In the genomic region with DNA sequence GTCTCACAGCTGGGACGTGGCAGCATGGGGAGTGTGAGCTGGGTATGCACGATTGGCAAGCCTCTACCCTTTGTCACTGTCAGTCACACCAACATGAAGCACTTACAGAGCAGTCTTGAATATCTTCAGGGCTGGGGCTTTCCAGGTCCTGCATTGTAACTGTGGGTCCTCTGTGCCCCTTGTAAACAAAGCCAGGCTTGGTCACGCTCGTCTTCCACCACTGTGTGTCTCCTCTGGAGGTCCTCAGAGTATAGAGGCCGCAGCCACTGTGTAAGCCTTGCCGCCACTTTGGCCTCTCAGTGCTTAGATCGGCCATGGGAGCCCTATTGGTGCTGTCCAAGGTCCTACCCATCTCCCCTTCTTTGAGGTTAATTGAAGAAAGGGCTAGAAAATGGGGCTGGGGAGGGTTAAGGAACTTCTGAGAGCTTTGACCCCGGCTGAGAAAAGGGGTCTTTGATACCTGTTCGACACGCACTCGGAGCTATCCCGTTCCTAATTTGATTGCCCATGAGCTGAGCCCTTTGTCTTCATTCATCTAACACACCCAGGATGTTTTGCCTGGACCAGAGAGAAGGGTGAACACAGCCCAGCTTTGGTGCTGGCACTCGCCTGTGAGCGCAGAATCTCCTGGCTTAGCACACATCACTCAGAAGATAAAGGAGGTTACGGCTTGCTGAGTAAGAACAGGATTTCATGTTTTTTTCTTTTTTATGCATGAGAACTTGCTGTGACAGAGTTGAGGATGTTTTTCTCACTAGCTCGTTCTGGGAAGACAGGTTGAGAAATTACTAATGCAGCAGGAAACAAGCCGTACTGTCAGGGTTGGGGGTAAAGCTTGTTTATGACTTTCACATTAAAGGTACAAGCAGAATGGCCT, we compare ENCODE assay signal across 8 cellular contexts.
DNase-seq lines count a peak whose midpoint lies in the region; ATAC-seq and TF ChIP-seq lines count a peak whose summit lies in the region.

No MANE protein-coding gene starts in this region.

- 80 to 81% methylated on average over 11 to 17 of the region's 17 CpGs for WGBS in endodermal cell (ENCODE audit: insufficient coverage in 1 of 2, insufficient read length in 1 of 2), 2 experiments

- no peak overlapping the region for H3K27ac ChIP-seq in endodermal cell (ENCODE audit: low read depth, low read length)
- H3K27ac ChIP-seq in tibial artery, result no peak overlapping the region
- no peak overlapping the region for H3K27ac ChIP-seq in substantia nigra (ENCODE audit: low read depth, low read length, poor library complexity, severe bottlenecking)
- H3K27ac ChIP-seq in uterus, result no peak overlapping the region

- no peak for TF ChIP-seq POLR2A in uterus (IDR thresholded peaks at IDR 0.05)

- H3K36me3 ChIP-seq in endodermal cell (ENCODE audit: control insufficient read depth, insufficient read depth, low read length) (no peaks in the 10 kb centered on the region), tibial artery (no peaks in the 10 kb centered on the region), uterus (no peaks in the 10 kb centered on the region)

- H3K4me3 ChIP-seq in endodermal cell (ENCODE audit: low read length), result no peak overlapping the region
- H3K4me3 ChIP-seq in tibial artery, result no peak overlapping the region
- H3K4me3 ChIP-seq in uterus, result no peak overlapping the region

- H3K4me1 Mint-ChIP-seq in endodermal cell, result peaks cover 6% of the 10 kb centered on the region

- H3K9me3 Mint-ChIP-seq in endodermal cell, result no peaks in the 10 kb centered on the region

- in situ Hi-C loops in G401 (cut with HindIII; ENCODE audit: low sequenced_read_pairs), result no loop called here

- intact Hi-C loops in tibial artery (cut with DNase I; ENCODE audit: low total_unique reads) (no loop called here), uterus (cut with DNase I; ENCODE audit: low total_unique reads) (no loop called here)

- ATAC-seq in GM21515 (IDR thresholded peaks at IDR 0.05; ENCODE audit: unreplicated experiment) (peak; percentile 56), HG03565 (IDR thresholded peaks at IDR 0.05; ENCODE audit: unreplicated experiment) (peak; percentile 62)

- H3K4me1 ChIP-seq in endodermal cell (ENCODE audit: control insufficient read depth, insufficient read depth, low read length), result no peaks in the 10 kb centered on the region
- H3K4me1 ChIP-seq in tibial artery, result peaks cover 0 to 21% (median 3%) of the 10 kb centered on the region in 4 donors
- H3K4me1 ChIP-seq in uterus, result no peaks in the 10 kb centered on the region

- no peak overlapping the region for H3K4me3 Mint-ChIP-seq in endodermal cell

- no peak overlapping the region for H3K27ac Mint-ChIP-seq in endodermal cell

- H3K9me3 ChIP-seq in endodermal cell (ENCODE audit: control insufficient read depth, low read length) (no peaks in the 10 kb centered on the region), tibial artery (no peaks in the 10 kb centered on the region), uterus (no peaks in the 10 kb centered on the region)

- no peaks in the 10 kb centered on the region for H3K27me3 ChIP-seq in endodermal cell (ENCODE audit: control insufficient read depth, insufficient read depth, low read length, poor library complexity, severe bottlenecking)
- H3K27me3 ChIP-seq in tibial artery, result no peaks in the 10 kb centered on the region
- no peaks in the 10 kb centered on the region for H3K27me3 ChIP-seq in uterus

- 0 out of 2 replicates have a peak, but pooled peaks have one; percentile 14 for TF ChIP-seq CTCF in GM12874 (IDR thresholded peaks at IDR 0.05; ENCODE audit: insufficient read depth, low read depth, low read length)
- TF ChIP-seq CTCF in endodermal cell (conservative IDR thresholded peaks at IDR 0.05), result peak; percentile 46
- no peak for TF ChIP-seq CTCF in tibial artery (IDR thresholded peaks at IDR 0.05)
- TF ChIP-seq CTCF in uterus (IDR thresholded peaks at IDR 0.05), result no peak

- H3K36me3 Mint-ChIP-seq in endodermal cell (ENCODE audit: low read depth), result no peaks in the 10 kb centered on the region

- H3K27me3 Mint-ChIP-seq in endodermal cell (ENCODE audit: insufficient read depth), result no peaks in the 10 kb centered on the region

- H3K9ac ChIP-seq in endodermal cell (ENCODE audit: extremely low read depth, low read length, poor library complexity, severe bottlenecking), result no peak overlapping the region

- DNase-seq in endodermal cell, result peak; percentile 84
- DNase-seq in tibial artery, result no peak
- DNase-seq in substantia nigra (lab: John Stamatoyannopoulos, UW), result no peak
- no peak for DNase-seq in uterus
- no peak for DNase-seq in G401 (ENCODE audit: low spot score)

Comparison
In these comparisons a context has a peak if more than half of its experiments do, and no peak if none do; other contexts are left out.
1. CTCF ChIP-seq: peak in GM12874 (single experiment) and endodermal cell (single experiment); none in tibial artery (0 of 2) and uterus (0 of 4).